In genomic region chrX:37549619-37550018, GRCh38 we compare ENCODE assay signal across 2 cellular contexts. TPM values are rescaled to one million over a fixed set of nuclear protein-coding genes. Genes with fewer than 3 reads are reported as not detected.
"Had no signal": no experiment of that assay in that cellular context is flagged by ENCODE, and none has a peak within 500 bp of the region (broad histone marks: within the 10 kb centered on the region; RNA-seq: fewer than 3 reads in every experiment).

No MANE protein-coding gene starts in this region.

RNA-seq across cellular contexts. Expression of gene LANCL3, which starts 21.8 kb away (rescaled TPM):
- total RNA-seq: SJCRH30, SK-MEL-5 had no signal
